28 cellular contexts compared by ENCODE assay signal in genomic region chr5:138762110-138762509, GRCh38. TPM values are rescaled to one million over a fixed set of nuclear protein-coding genes. Genes with fewer than 3 reads are reported as not detected.
DNase-seq lines count a peak whose midpoint lies in the region; ATAC-seq, FAIRE-seq and TF ChIP-seq lines count a peak whose summit lies in the region.
"Had no signal": no experiment of that assay in that cellular context is flagged by ENCODE, and none has a peak within 500 bp of the region (broad histone marks: within the 10 kb centered on the region; RNA-seq: fewer than 3 reads in every experiment).

No MANE protein-coding gene starts in this region.

- intact Hi-C loops in left lung (cut with DNase I) = no loop called here

- 0 out of 2 replicates have a peak overlapping the region, but pooled peaks have one; percentile 6 for H3K27ac ChIP-seq in GM23248
- no peak overlapping the region for H3K27ac ChIP-seq in astrocyte (ENCODE audit: low read depth, low read length)
- no peak overlapping the region for H3K27ac ChIP-seq in left lung
- peak overlapping the region; percentile 8 for H3K27ac ChIP-seq in smooth muscle cell (ENCODE audit: low read depth)
- H3K27ac ChIP-seq: cardiac muscle cell, colonic mucosa, KMS-11, neutrophil, psoas muscle, SJSA1, testis had no signal

- peaks cover 27% of the 10 kb centered on the region for H3K4me1 Mint-ChIP-seq in astrocyte (ENCODE audit: low read depth, unreplicated experiment)

- H3K27me3 Mint-ChIP-seq in astrocyte (ENCODE audit: low read depth, unreplicated experiment) = no peaks in the 10 kb centered on the region

- TF ChIP-seq CTCF in astrocyte (IDR thresholded peaks at IDR 0.05; ENCODE audit: insufficient read depth, low read depth, low read length) (no peak), left lung (IDR thresholded peaks at IDR 0.05) (no peak), smooth muscle cell (IDR thresholded peaks at IDR 0.05; ENCODE audit: borderline replicate concordance, insufficient read depth, poor library complexity, severe bottlenecking) (no peak)

- H3K36me3 Mint-ChIP-seq in astrocyte (ENCODE audit: low read depth, unreplicated experiment) = peaks cover 29% of the 10 kb centered on the region

- H3K4me3 Mint-ChIP-seq in astrocyte (ENCODE audit: unreplicated experiment) = no peak overlapping the region
- H3K4me3 Mint-ChIP-seq: activated CD4-positive, alpha-beta T cell treated with anti-CD3 and anti-CD28 coated beads for 36 hours; activated naive CD8-positive, alpha-beta T cell had no signal

- peak overlapping the region; percentile 36 for H3K27ac Mint-ChIP-seq in astrocyte (ENCODE audit: unreplicated experiment)
- H3K27ac Mint-ChIP-seq: activated CD4-positive, alpha-beta T cell treated with anti-CD3 and anti-CD28 coated beads for 36 hours; activated naive CD8-positive, alpha-beta T cell had no signal

- H3K9ac ChIP-seq in GM23248 (no peak overlapping the region), astrocyte (ENCODE audit: low read length) (no peak overlapping the region), smooth muscle cell (ENCODE audit: low read depth) (no peak overlapping the region)
- H3K9ac ChIP-seq: KMS-11 had no signal

- H3K4me1 ChIP-seq in GM23248 (ENCODE audit: insufficient read depth) (peaks cover 34% of the 10 kb centered on the region), astrocyte (ENCODE audit: insufficient read depth, low read length) (peaks cover 8% of the 10 kb centered on the region), left lung (peaks cover 9 to 59% of the 10 kb centered on the region in 2 donors), smooth muscle cell (ENCODE audit: low read depth) (no peaks in the 10 kb centered on the region)
- H3K4me1 ChIP-seq: colonic mucosa, uterus had no signal

- DNase-seq in GM23248 (peak; percentile 20), astrocyte (ENCODE audit: low read depth) (no peak), left lung (no peak), smooth muscle cell (lab: John Stamatoyannopoulos, UW; ENCODE audit: unreplicated experiment) (no peak), DMS 273 (lab: John Stamatoyannopoulos, UW; ENCODE audit: unreplicated experiment) (no peak), kidney glomerular epithelial cell (lab: John Stamatoyannopoulos, UW) (no peak), NCI-H2081 treated with DMSO at 0.1 percent for 48 hours (lab: John Stamatoyannopoulos, UW) (no peak)
- DNase-seq: activated CD4-positive, alpha-beta T cell treated with anti-CD3 and anti-CD28 coated beads for 36 hours; C1 segment of cervical spinal cord; colonic mucosa; effector CD8-positive, alpha-beta T cell; erythroblast; GOT3; MM.1S; NCI-H1105 treated with DMSO at 0.1 percent for 48 hours; NCI-H1930; psoas muscle; stimulated activated naive CD4-positive, alpha-beta T cell treated with Interleukin-2 at 50 U/mL for 16 hours; T-helper 9 cell; testis; uterus had no signal

- no peaks in the 10 kb centered on the region for H3K27me3 ChIP-seq in GM23248 (replicated peaks; ENCODE audit: insufficient read depth)
- no peaks in the 10 kb centered on the region for H3K27me3 ChIP-seq in astrocyte (ENCODE audit: insufficient read depth, low read length)
- H3K27me3 ChIP-seq in left lung = no peaks in the 10 kb centered on the region
- H3K27me3 ChIP-seq in smooth muscle cell (ENCODE audit: low read depth) = no peaks in the 10 kb centered on the region
- H3K27me3 ChIP-seq: cardiac muscle cell, colonic mucosa, neutrophil, SJSA1, testis, uterus had no signal

- in situ Hi-C loops in GM23248 (cut with MboI) = no loop called here

- no peak overlapping the region for H2AFZ ChIP-seq in GM23248
- no peak overlapping the region for H2AFZ ChIP-seq in astrocyte (ENCODE audit: low read depth, low read length)
- H2AFZ ChIP-seq in smooth muscle cell (ENCODE audit: low read depth) = no peak overlapping the region

- no peak overlapping the region for H3K4me3 ChIP-seq in GM23248
- no peak overlapping the region for H3K4me3 ChIP-seq in astrocyte (ENCODE audit: insufficient read depth, low read depth, low read length)
- no peak overlapping the region for H3K4me3 ChIP-seq in left lung
- no peak overlapping the region for H3K4me3 ChIP-seq in smooth muscle cell
- H3K4me3 ChIP-seq: cardiac muscle cell, colonic mucosa, psoas muscle, SJSA1, testis, uterus had no signal

- H3K9me3 ChIP-seq in GM23248 (ENCODE audit: low read depth) (no peaks in the 10 kb centered on the region), astrocyte (ENCODE audit: insufficient read depth, low read depth, low read length) (no peaks in the 10 kb centered on the region), left lung (no peaks in the 10 kb centered on the region), smooth muscle cell (replicated peaks; ENCODE audit: low read depth) (no peaks in the 10 kb centered on the region)
- H3K9me3 ChIP-seq: colonic mucosa, neutrophil, psoas muscle, SJSA1, testis, uterus had no signal

- WGBS in GM23248 (ENCODE audit: low coverage in 1 of 2, low lambda C conversion rate in 2 of 2, missing lambda C conversion rate in 2 of 2), 2 experiments = 21% methylated on average over 1 of the region's 1 CpG
- WGBS in smooth muscle cell (ENCODE audit: low lambda C conversion rate) = 90% methylated on average over 1 of the region's 1 CpG

- H3K36me3 ChIP-seq in GM23248 (ENCODE audit: low read depth) (peaks cover 15% of the 10 kb centered on the region; the same call in 1 of the 2 replicates), astrocyte (ENCODE audit: insufficient read depth, low read length) (peaks cover 8% of the 10 kb centered on the region), left lung (peaks cover 0 to 37% of the 10 kb centered on the region in 2 donors), smooth muscle cell (ENCODE audit: low read depth) (peaks cover 21% of the 10 kb centered on the region)
- H3K36me3 ChIP-seq: colonic mucosa, neutrophil, uterus had no signal

- peaks cover 12% of the 10 kb centered on the region for H3K9me3 Mint-ChIP-seq in astrocyte (ENCODE audit: unreplicated experiment)

- peaks cover 21% of the 10 kb centered on the region; the same call in 1 of the 2 replicates for H4K20me1 ChIP-seq in GM23248 (ENCODE audit: insufficient read depth)
- peaks cover 87% of the 10 kb centered on the region for H4K20me1 ChIP-seq in astrocyte (ENCODE audit: insufficient read depth, low read length)
- H4K20me1 ChIP-seq in smooth muscle cell (ENCODE audit: low read depth) = peaks cover 100% of the 10 kb centered on the region

- H3K4me2 ChIP-seq in GM23248 (ENCODE audit: unreplicated experiment) (peak overlapping the region; percentile 33), astrocyte (ENCODE audit: low read length) (peak overlapping the region; percentile 44), smooth muscle cell (no peak overlapping the region)
- H3K4me2 ChIP-seq: KMS-11 had no signal

- H3F3A ChIP-seq in GM23248 (ENCODE audit: insufficient read depth) (peaks cover 22% of the 10 kb centered on the region; the same call in 1 of the 2 replicates), smooth muscle cell (ENCODE audit: low read depth) (no peaks in the 10 kb centered on the region)

- H3K79me2 ChIP-seq in GM23248 (ENCODE audit: insufficient read depth) (peaks cover 100% of the 10 kb centered on the region), astrocyte (ENCODE audit: insufficient read depth, low read length) (peaks cover 96% of the 10 kb centered on the region), smooth muscle cell (ENCODE audit: low read depth) (peaks cover 100% of the 10 kb centered on the region)

- no peaks in the 10 kb centered on the region for H3K9me2 ChIP-seq in GM23248 (ENCODE audit: insufficient read depth)

- no peak for FAIRE-seq in astrocyte (lab: Jason Lieb, UNC)
- FAIRE-seq: GM12891, RCC 7860 had no signal

- peak; percentile 64 for ATAC-seq in left lung
- ATAC-seq: activated CD4-positive, alpha-beta T cell treated with anti-CD3 and anti-CD28 coated beads for 36 hours; psoas muscle had no signal

RNA-seq across cellular contexts. Expression of gene CTNNA1, which starts 8.9 kb away (rescaled TPM):
- 393 TPM in 2 replicates for total RNA-seq in GM23248 (2014; rRNA removed; shearing (Covaris generic))
- 194 and 195 TPM in 2 replicates for polyA plus RNA-seq in GM23248 (2016; fragmentation: Nextera tagmentation; extraction: Ambion mirVana)
- total RNA-seq in astrocyte = 312 and 359 TPM in 2 replicates
- total RNA-seq in left lung = 100 to 1,000 TPM; 414 to 443 TPM
- total RNA-seq in smooth muscle cell = 251 and 285 TPM in 2 replicates
- polyA plus RNA-seq in smooth muscle cell = 148 and 149 TPM in 2 replicates

Comparison
In these comparisons a context has a peak if more than half of its experiments do, and no peak if none do; other contexts are left out.
1. H3K27ac ChIP-seq: peak in GM23248 (single experiment) and smooth muscle cell (single experiment); none in astrocyte (single experiment) and left lung (0 of 2).